ENCODE assay signal across 19 cellular contexts in genomic region chr3:41301548-41301947, GRCh38.
DNase-seq lines count a peak whose midpoint lies in the region; ATAC-seq and TF ChIP-seq lines count a peak whose summit lies in the region.
"Had no signal": no experiment of that assay in that cellular context is flagged by ENCODE, and none has a peak within 500 bp of the region (broad histone marks: within the 10 kb centered on the region; RNA-seq: fewer than 3 reads in every experiment).

No MANE protein-coding gene starts in this region.

- H2AFZ ChIP-seq in SK-N-SH (ENCODE audit: low read depth) = no peak overlapping the region

- no peaks in the 10 kb centered on the region for H3K9me2 ChIP-seq in SK-N-SH

- no peak overlapping the region for H3K9ac ChIP-seq in SK-N-SH

- H3K79me2 ChIP-seq in SK-N-SH (ENCODE audit: insufficient read depth) = no peaks in the 10 kb centered on the region

- ATAC-seq in lower lobe of right lung = no peak
- no peak for ATAC-seq in GM19023 (IDR thresholded peaks at IDR 0.05; ENCODE audit: unreplicated experiment)

- POLR2A ChIA-PET in SK-N-SH (lab: Yijun Ruan, JAX) = no interaction called here

- intact Hi-C loops in lower lobe of right lung (cut with DNase I) = no loop called here

- CTCF ChIA-PET in SK-N-SH (lab: Yijun Ruan, JAX) = no interaction called here

- no peaks in the 10 kb centered on the region for H4K20me1 ChIP-seq in SK-N-SH (ENCODE audit: insufficient read depth)

- no peak for TF ChIP-seq EP300 in SK-N-SH (IDR thresholded peaks at IDR 0.05; ENCODE audit: borderline replicate concordance in 1 of 2, low read depth in 1 of 2, low read length in 1 of 2)

- H3K4me2 ChIP-seq in SK-N-SH = no peak overlapping the region

- 94% methylated on average over 3 of the region's 3 CpGs for WGBS in SK-N-SH (ENCODE audit: low lambda C conversion rate)

- H3K27me3 ChIP-seq in SK-N-SH (ENCODE audit: insufficient read depth) = no peaks in the 10 kb centered on the region
- no peaks in the 10 kb centered on the region for H3K27me3 ChIP-seq in lower lobe of right lung (ENCODE audit: low read depth)
- H3K27me3 ChIP-seq: BE2C had no signal

- no peaks in the 10 kb centered on the region for H3K36me3 ChIP-seq in SK-N-SH (replicated peaks in 1 of 2; ENCODE audit: control insufficient read depth in 1 of 2, insufficient read depth in 2 of 2, low read length in 1 of 2)
- H3K36me3 ChIP-seq in lower lobe of right lung = no peaks in the 10 kb centered on the region
- H3K36me3 ChIP-seq: BE2C had no signal

- TF ChIP-seq CTCF in SK-N-SH (IDR thresholded peaks at IDR 0.05) (no peak), epithelial cell of esophagus (IDR thresholded peaks at IDR 0.05; ENCODE audit: insufficient read depth, low read depth, low read length, missing control alignments) (no peak), lower lobe of right lung (IDR thresholded peaks at IDR 0.05) (no peak)

- H3K4me3 ChIP-seq in SK-N-SH (ENCODE audit: low read depth in 2 of 2, low read length in 1 of 2) = no peak overlapping the region
- no peak overlapping the region for H3K4me3 ChIP-seq in epithelial cell of esophagus (ENCODE audit: low read length)
- H3K4me3 ChIP-seq in lower lobe of right lung = no peak overlapping the region

- H3F3A ChIP-seq in SK-N-SH (replicated peaks; ENCODE audit: insufficient read depth) = peaks cover 5% of the 10 kb centered on the region

- H3K9me3 ChIP-seq in SK-N-SH (no peaks in the 10 kb centered on the region), lower lobe of right lung (no peaks in the 10 kb centered on the region)
- H3K9me3 ChIP-seq: BE2C had no signal

- DNase-seq in HCEC 1CT (peak; percentile 45), SK-N-SH (no peak), epithelial cell of esophagus (ENCODE audit: low read depth) (peak; percentile 50), renal cortical epithelial cell (ENCODE audit: low read depth) (peak; percentile 41), lower lobe of right lung (no peak), NK-92 (lab: John Stamatoyannopoulos, UW; ENCODE audit: unreplicated experiment) (no peak)
- DNase-seq: BE2C, EL, H9, KG1, NCI-H1105 treated with DMSO at 0.1 percent for 48 hours, NCI-H1694, NCI-H2081, NCI-H2171 treated with DMSO at 0.1 percent for 48 hours, NCI-H524 treated with DMSO at 0.1 percent for 48 hours, NCI-H82, OCI-M1, SHP77 treated with DMSO at 0.1 percent for 48 hours had no signal

- H3K4me1 ChIP-seq in SK-N-SH (ENCODE audit: control insufficient read depth in 1 of 2, insufficient read depth in 2 of 2, low read depth in 1 of 2, low read length in 1 of 2) = peaks cover 0 to 27% of the 10 kb centered on the region in 2 experiments; a peak in 3 of 4 replicates
- H3K4me1 ChIP-seq in lower lobe of right lung = no peaks in the 10 kb centered on the region
- H3K4me1 ChIP-seq: BE2C had no signal

- no peak for TF ChIP-seq RAD21 in SK-N-SH (IDR thresholded peaks at IDR 0.05; ENCODE audit: low read length)

- H3K27ac ChIP-seq in SK-N-SH (ENCODE audit: low read depth in 2 of 2, low read length in 1 of 2) (peak overlapping the region in 1 of 2 experiments; percentile 62; a peak in 1 of 4 replicates), lower lobe of right lung (no peak overlapping the region)

TF ChIP-seq in SK-N-SH, 30 proteins besides CTCF, POLR2A, EP300 and RAD21:
- TF ChIP-seq EZH2phosphoT487 (IDR thresholded peaks at IDR 0.05; ENCODE audit: borderline replicate concordance, low read depth) = no peak
- TF ChIP-seq PBX3 (IDR thresholded peaks at IDR 0.05) = peak; percentile 25; the same call in 1 of the 2 replicates
- TF ChIP-seq JUND (IDR thresholded peaks at IDR 0.05) = 0 out of 2 replicates have a peak, but pooled peaks have one; percentile 15
- peak; percentile 32; the same call in 1 of the 2 replicates for TF ChIP-seq FOSL2 (IDR thresholded peaks at IDR 0.05; ENCODE audit: borderline replicate concordance, low read depth)

Comparison
In these comparisons a context has a peak if more than half of its experiments do, and no peak if none do; other contexts are left out.
1. DNase-seq: peak in HCEC 1CT (single experiment), epithelial cell of esophagus (single experiment) and renal cortical epithelial cell (single experiment); none in SK-N-SH (single experiment), lower lobe of right lung (single experiment) and NK-92 (single experiment).